1 cellular context compared by ENCODE assay signal in the genomic region with DNA sequence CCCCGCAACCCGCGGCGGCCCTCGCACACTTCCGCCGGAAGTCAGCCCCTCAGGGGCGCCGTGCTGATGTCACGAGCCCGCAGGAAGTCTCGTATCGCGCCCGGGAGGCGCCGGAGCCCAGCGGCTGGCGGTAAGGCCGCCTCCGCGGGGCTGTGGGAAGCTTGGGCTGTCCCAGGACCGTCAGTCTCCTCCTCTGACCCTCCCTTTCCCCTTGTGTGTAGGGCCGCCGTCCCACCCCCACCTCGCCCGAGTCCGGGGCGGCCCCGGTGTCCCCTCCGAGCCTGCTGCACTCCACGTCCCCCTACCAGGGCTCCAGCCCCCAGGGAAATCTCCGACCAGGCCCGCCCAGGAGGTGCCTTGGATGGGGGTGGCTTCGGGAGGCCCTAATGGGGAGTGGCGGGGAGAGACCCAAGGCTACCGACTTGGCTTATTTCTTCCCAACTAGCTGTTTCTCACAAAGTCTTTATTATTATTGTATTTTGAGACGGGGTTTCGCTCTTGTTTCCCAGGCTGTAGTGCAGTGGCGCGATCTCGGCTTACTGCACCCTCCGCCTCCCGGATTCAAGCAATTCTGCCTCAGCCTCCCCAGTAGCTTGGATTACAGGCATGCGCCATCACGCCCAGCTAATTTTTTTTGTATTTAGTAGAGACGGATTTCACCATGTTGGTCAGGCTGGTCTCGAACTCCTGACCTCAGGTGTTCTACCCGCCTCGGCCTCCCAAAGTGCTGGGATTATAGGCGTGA.
A peak's percentile ranks its signal among the peaks of the same experiment; 100 is the strongest.
TF ChIP-seq lines count a peak whose summit lies in the region.

Gene ZDHHC4, plus strand, starts transcription at position 86 of the 745 bp plus-strand sequence. CDS start 3,108 bp downstream, outside the sequence.

TF ChIP-seq in HepG2, 621 proteins besides CTCF, POLR2A, EP300 and RAD21 (continued from another document and continues in another):
- TF ChIP-seq ATRX (CRISPR knock-in tag; IDR thresholded peaks at IDR 0.05; ENCODE audit: borderline replicate concordance) (no peak), GRHL1 (CRISPR knock-in tag; conservative IDR thresholded peaks at IDR 0.05) (no peak), SMAD9 (CRISPR knock-in tag; IDR thresholded peaks at IDR 0.05) (no peak), NR2F1 (CRISPR knock-in tag; IDR thresholded peaks at IDR 0.05) (no peak), SCMH1 (CRISPR knock-in tag; IDR thresholded peaks at IDR 0.05; ENCODE audit: borderline replicate concordance) (no peak), POLR2AphosphoS5 (IDR thresholded peaks at IDR 0.05; ENCODE audit: low read depth, low read length) (peak; percentile 86), U2AF2 (IDR thresholded peaks at IDR 0.05; ENCODE audit: low read depth, low read length) (no peak), TAF15 (IDR thresholded peaks at IDR 0.05; ENCODE audit: low read depth, low read length, poor library complexity, severe bottlenecking) (no peak), MNT (IDR thresholded peaks at IDR 0.05) (no peak), THAP7 (CRISPR knock-in tag; IDR thresholded peaks at IDR 0.05) (0 out of 2 replicates have a peak, but pooled peaks have one; percentile 42), POLR2AphosphoS2 (IDR thresholded peaks at IDR 0.05; ENCODE audit: low read depth, low read length) (no peak), RFX1 (IDR thresholded peaks at IDR 0.05) (no peak), ZNF101 (CRISPR knock-in tag; IDR thresholded peaks at IDR 0.05; ENCODE audit: borderline replicate concordance, low read depth) (no peak), HNRNPLL (IDR thresholded peaks at IDR 0.05; ENCODE audit: low read depth, low read length, poor library complexity, severe bottlenecking) (peak; percentile 66), HNRNPH1 (optimal IDR thresholded peaks at IDR 0.05; ENCODE audit: low read depth, low read length) (peak; percentile 32), ISX (CRISPR knock-in tag; conservative IDR thresholded peaks at IDR 0.05) (no peak), HCFC1 (IDR thresholded peaks at IDR 0.05; ENCODE audit: low read depth, low read length) (no peak), GZF1 (CRISPR knock-in tag; IDR thresholded peaks at IDR 0.05) (no peak), ZNF777 (CRISPR knock-in tag; IDR thresholded peaks at IDR 0.05) (peak; percentile 38; the same call in 1 of the 2 replicates), ATF7 (IDR thresholded peaks at IDR 0.05) (no peak), ATF7 (CRISPR knock-in tag; IDR thresholded peaks at IDR 0.05) (no peak), SMC3 (IDR thresholded peaks at IDR 0.05; ENCODE audit: low read length) (no peak), TSC22D2 (CRISPR knock-in tag; IDR thresholded peaks at IDR 0.05; ENCODE audit: borderline replicate concordance) (no peak), MAFF (IDR thresholded peaks at IDR 0.05; ENCODE audit: low read depth, low read length) (no peak), ZNF362 (CRISPR knock-in tag; IDR thresholded peaks at IDR 0.05; ENCODE audit: borderline replicate concordance) (no peak; the same call in 1 of the 2 replicates), MYNN (CRISPR knock-in tag; IDR thresholded peaks at IDR 0.05; ENCODE audit: low read depth) (0 out of 2 replicates have a peak, but pooled peaks have one; percentile 77), ZNF607 (CRISPR knock-in tag; IDR thresholded peaks at IDR 0.05; ENCODE audit: borderline replicate concordance) (peak; percentile 87; the same call in 1 of the 2 replicates), ZMYM2 (CRISPR knock-in tag; IDR thresholded peaks at IDR 0.05) (no peak), STAG1 (CRISPR knock-in tag; IDR thresholded peaks at IDR 0.05) (no peak), ZNF235 (CRISPR knock-in tag; IDR thresholded peaks at IDR 0.05; ENCODE audit: borderline replicate concordance) (0 out of 2 replicates have a peak, but pooled peaks have one; percentile 26), PAXIP1 (CRISPR knock-in tag; conservative IDR thresholded peaks at IDR 0.05) (peak; percentile 37), CCAR2 (optimal IDR thresholded peaks at IDR 0.05; ENCODE audit: low read depth, low read length) (no peak), ZNF552 (CRISPR knock-in tag; IDR thresholded peaks at IDR 0.05; ENCODE audit: borderline replicate concordance) (no peak), ZNF30 (CRISPR knock-in tag; IDR thresholded peaks at IDR 0.05) (no peak), ZKSCAN5 (CRISPR knock-in tag; IDR thresholded peaks at IDR 0.05) (no peak), ZNF740 (CRISPR knock-in tag; IDR thresholded peaks at IDR 0.05) (no peak), BORCS8-MEF2B (CRISPR knock-in tag; IDR thresholded peaks at IDR 0.05) (peak; percentile 76; the same call in 1 of the 2 replicates), HNRNPL (IDR thresholded peaks at IDR 0.05; ENCODE audit: low read depth, low read length) (no peak), MIXL1 (CRISPR knock-in tag; IDR thresholded peaks at IDR 0.05) (no peak), HNF1B (CRISPR knock-in tag; IDR thresholded peaks at IDR 0.05) (peak; percentile 89), SYNCRIP (IDR thresholded peaks at IDR 0.05; ENCODE audit: insufficient read depth, low read depth, low read length) (no peak), ZSCAN25 (CRISPR knock-in tag; IDR thresholded peaks at IDR 0.05) (no peak)
- TF ChIP-seq, protein P1, sequence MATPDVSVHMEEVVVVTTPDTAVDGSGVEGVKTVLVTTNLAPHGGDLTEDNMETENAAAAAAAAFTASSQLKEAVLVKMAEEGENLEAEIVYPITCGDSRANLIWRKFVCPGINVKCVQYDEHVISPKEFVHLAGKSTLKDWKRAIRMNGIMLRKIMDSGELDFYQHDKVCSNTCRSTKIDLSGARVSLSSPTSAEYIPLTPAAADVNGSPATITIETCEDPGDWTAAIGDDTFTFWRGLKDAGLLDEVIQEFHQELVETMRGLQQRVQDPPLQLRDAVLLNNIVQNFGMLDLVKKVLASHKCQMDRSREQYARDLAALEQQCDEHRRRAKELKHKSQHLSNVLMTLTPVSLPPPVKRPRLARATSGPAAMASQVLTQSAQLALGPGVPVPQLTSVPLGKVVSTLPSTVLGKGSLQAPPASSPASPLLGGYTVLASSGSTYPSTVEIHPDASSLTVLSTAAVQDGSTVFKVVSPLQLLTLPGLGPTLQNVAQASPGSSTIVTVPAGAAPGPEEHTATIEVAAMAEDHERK (CRISPR knock-in tag; IDR thresholded peaks at IDR 0.05; ENCODE audit: low read depth), result 0 out of 2 replicates have a peak, but pooled peaks have one; percentile 14
- TF ChIP-seq, protein P2, sequence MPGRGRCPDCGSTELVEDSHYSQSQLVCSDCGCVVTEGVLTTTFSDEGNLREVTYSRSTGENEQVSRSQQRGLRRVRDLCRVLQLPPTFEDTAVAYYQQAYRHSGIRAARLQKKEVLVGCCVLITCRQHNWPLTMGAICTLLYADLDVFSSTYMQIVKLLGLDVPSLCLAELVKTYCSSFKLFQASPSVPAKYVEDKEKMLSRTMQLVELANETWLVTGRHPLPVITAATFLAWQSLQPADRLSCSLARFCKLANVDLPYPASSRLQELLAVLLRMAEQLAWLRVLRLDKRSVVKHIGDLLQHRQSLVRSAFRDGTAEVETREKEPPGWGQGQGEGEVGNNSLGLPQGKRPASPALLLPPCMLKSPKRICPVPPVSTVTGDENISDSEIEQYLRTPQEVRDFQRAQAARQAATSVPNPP (CRISPR knock-in tag; IDR thresholded peaks at IDR 0.05), result no peak
- TF ChIP-seq, protein P3, sequence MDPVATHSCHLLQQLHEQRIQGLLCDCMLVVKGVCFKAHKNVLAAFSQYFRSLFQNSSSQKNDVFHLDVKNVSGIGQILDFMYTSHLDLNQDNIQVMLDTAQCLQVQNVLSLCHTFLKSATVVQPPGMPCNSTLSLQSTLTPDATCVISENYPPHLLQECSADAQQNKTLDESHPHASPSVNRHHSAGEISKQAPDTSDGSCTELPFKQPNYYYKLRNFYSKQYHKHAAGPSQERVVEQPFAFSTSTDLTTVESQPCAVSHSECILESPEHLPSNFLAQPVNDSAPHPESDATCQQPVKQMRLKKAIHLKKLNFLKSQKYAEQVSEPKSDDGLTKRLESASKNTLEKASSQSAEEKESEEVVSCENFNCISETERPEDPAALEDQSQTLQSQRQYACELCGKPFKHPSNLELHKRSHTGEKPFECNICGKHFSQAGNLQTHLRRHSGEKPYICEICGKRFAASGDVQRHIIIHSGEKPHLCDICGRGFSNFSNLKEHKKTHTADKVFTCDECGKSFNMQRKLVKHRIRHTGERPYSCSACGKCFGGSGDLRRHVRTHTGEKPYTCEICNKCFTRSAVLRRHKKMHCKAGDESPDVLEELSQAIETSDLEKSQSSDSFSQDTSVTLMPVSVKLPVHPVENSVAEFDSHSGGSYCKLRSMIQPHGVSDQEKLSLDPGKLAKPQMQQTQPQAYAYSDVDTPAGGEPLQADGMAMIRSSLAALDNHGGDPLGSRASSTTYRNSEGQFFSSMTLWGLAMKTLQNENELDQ (CRISPR knock-in tag; IDR thresholded peaks at IDR 0.05; ENCODE audit: borderline replicate concordance), result no peak
- TF ChIP-seq, protein P4, sequence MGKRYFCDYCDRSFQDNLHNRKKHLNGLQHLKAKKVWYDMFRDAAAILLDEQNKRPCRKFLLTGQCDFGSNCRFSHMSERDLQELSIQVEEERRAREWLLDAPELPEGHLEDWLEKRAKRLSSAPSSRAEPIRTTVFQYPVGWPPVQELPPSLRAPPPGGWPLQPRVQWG (CRISPR knock-in tag; IDR thresholded peaks at IDR 0.05; ENCODE audit: borderline replicate concordance, low read depth), result no peak
